In the genomic region with DNA sequence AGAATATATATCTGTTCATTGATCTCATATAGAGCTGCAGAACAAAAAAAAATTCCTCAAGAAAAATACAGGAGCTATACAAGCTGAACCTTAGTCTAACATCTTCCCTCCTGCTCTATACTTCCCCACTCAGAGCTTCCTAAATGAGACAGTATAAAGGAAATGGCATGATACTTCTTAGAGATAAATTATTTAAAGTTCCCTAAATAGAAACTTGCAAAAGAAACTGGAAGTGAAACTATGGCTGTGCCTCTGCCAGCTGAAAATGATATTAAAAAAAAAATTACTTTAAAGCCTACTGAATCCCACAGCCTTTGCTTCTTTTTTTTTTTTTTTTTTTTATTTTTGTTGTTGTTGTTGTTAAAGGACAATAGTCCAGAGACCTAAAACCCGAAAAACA, we compare ENCODE assay signal across 2 cellular contexts.
TF ChIP-seq lines count a peak whose summit lies in the region.

No MANE protein-coding gene starts in this region.

TF ChIP-seq in liver, 16 proteins besides CTCF, POLR2A, EP300 and RAD21:
- TF ChIP-seq, protein P1, sequence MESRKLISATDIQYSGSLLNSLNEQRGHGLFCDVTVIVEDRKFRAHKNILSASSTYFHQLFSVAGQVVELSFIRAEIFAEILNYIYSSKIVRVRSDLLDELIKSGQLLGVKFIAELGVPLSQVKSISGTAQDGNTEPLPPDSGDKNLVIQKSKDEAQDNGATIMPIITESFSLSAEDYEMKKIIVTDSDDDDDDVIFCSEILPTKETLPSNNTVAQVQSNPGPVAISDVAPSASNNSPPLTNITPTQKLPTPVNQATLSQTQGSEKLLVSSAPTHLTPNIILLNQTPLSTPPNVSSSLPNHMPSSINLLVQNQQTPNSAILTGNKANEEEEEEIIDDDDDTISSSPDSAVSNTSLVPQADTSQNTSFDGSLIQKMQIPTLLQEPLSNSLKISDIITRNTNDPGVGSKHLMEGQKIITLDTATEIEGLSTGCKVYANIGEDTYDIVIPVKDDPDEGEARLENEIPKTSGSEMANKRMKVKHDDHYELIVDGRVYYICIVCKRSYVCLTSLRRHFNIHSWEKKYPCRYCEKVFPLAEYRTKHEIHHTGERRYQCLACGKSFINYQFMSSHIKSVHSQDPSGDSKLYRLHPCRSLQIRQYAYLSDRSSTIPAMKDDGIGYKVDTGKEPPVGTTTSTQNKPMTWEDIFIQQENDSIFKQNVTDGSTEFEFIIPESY (IDR thresholded peaks at IDR 0.05) = no peak
- TF ChIP-seq EGR1 (IDR thresholded peaks at IDR 0.05; ENCODE audit: low read depth in 2 of 2) = no peak
- TF ChIP-seq YY1 (IDR thresholded peaks at IDR 0.05) = no peak
- TF ChIP-seq FOXA2 (IDR thresholded peaks at IDR 0.05) = no peak
- no peak for TF ChIP-seq RXRA (IDR thresholded peaks at IDR 0.05)
- no peak for TF ChIP-seq HNF4G (IDR thresholded peaks at IDR 0.05)
- no peak for TF ChIP-seq HNF4A (conservative IDR thresholded peaks at IDR 0.05)
- TF ChIP-seq, protein P2, sequence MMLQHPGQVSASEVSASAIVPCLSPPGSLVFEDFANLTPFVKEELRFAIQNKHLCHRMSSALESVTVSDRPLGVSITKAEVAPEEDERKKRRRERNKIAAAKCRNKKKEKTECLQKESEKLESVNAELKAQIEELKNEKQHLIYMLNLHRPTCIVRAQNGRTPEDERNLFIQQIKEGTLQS (IDR thresholded peaks at IDR 0.05) = no peak
- TF ChIP-seq, protein P3, sequence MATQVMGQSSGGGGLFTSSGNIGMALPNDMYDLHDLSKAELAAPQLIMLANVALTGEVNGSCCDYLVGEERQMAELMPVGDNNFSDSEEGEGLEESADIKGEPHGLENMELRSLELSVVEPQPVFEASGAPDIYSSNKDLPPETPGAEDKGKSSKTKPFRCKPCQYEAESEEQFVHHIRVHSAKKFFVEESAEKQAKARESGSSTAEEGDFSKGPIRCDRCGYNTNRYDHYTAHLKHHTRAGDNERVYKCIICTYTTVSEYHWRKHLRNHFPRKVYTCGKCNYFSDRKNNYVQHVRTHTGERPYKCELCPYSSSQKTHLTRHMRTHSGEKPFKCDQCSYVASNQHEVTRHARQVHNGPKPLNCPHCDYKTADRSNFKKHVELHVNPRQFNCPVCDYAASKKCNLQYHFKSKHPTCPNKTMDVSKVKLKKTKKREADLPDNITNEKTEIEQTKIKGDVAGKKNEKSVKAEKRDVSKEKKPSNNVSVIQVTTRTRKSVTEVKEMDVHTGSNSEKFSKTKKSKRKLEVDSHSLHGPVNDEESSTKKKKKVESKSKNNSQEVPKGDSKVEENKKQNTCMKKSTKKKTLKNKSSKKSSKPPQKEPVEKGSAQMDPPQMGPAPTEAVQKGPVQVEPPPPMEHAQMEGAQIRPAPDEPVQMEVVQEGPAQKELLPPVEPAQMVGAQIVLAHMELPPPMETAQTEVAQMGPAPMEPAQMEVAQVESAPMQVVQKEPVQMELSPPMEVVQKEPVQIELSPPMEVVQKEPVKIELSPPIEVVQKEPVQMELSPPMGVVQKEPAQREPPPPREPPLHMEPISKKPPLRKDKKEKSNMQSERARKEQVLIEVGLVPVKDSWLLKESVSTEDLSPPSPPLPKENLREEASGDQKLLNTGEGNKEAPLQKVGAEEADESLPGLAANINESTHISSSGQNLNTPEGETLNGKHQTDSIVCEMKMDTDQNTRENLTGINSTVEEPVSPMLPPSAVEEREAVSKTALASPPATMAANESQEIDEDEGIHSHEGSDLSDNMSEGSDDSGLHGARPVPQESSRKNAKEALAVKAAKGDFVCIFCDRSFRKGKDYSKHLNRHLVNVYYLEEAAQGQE (IDR thresholded peaks at IDR 0.05) = no peak
- TF ChIP-seq TAF1 (conservative IDR thresholded peaks at IDR 0.05) = no peak

TF ChIP-seq in HepG2, 621 proteins besides CTCF, POLR2A, EP300 and RAD21:
- no peak for TF ChIP-seq FIP1L1 (IDR thresholded peaks at IDR 0.05; ENCODE audit: borderline replicate concordance, insufficient read depth, low read depth, low read length)
- TF ChIP-seq ZC3H13 (CRISPR knock-in tag; IDR thresholded peaks at IDR 0.05) = no peak
- TF ChIP-seq ZBTB7B (CRISPR knock-in tag; IDR thresholded peaks at IDR 0.05) = no peak
- TF ChIP-seq RORA (CRISPR knock-in tag; IDR thresholded peaks at IDR 0.05) = no peak
- no peak for TF ChIP-seq HCFC1 (IDR thresholded peaks at IDR 0.05; ENCODE audit: low read depth, low read length)
- TF ChIP-seq, protein P4, sequence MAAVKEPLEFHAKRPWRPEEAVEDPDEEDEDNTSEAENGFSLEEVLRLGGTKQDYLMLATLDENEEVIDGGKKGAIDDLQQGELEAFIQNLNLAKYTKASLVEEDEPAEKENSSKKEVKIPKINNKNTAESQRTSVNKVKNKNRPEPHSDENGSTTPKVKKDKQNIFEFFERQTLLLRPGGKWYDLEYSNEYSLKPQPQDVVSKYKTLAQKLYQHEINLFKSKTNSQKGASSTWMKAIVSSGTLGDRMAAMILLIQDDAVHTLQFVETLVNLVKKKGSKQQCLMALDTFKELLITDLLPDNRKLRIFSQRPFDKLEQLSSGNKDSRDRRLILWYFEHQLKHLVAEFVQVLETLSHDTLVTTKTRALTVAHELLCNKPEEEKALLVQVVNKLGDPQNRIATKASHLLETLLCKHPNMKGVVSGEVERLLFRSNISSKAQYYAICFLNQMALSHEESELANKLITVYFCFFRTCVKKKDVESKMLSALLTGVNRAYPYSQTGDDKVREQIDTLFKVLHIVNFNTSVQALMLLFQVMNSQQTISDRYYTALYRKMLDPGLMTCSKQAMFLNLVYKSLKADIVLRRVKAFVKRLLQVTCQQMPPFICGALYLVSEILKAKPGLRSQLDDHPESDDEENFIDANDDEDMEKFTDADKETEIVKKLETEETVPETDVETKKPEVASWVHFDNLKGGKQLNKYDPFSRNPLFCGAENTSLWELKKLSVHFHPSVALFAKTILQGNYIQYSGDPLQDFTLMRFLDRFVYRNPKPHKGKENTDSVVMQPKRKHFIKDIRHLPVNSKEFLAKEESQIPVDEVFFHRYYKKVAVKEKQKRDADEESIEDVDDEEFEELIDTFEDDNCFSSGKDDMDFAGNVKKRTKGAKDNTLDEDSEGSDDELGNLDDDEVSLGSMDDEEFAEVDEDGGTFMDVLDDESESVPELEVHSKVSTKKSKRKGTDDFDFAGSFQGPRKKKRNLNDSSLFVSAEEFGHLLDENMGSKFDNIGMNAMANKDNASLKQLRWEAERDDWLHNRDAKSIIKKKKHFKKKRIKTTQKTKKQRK (IDR thresholded peaks at IDR 0.05; ENCODE audit: low read length) = no peak
- TF ChIP-seq MEIS2 (CRISPR knock-in tag; IDR thresholded peaks at IDR 0.05) = no peak
- TF ChIP-seq, protein P5, sequence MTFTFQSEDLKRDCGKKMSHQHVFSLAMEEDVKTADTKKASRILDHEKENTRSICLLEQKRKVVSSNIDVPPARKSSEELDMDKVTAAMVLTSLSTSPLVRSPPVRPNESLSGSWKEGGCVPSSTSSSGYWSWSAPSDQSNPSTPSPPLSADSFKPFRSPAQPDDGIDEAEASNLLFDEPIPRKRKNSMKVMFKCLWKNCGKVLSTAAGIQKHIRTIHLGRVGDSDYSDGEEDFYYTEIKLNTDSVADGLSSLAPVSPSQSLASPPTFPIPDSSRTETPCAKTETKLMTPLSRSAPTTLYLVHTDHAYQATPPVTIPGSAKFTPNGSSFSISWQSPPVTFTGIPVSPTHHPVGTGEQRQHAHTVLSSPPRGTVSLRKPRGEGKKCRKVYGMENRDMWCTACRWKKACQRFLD (CRISPR knock-in tag; IDR thresholded peaks at IDR 0.05; ENCODE audit: borderline replicate concordance) = no peak
- TF ChIP-seq, protein P6, sequence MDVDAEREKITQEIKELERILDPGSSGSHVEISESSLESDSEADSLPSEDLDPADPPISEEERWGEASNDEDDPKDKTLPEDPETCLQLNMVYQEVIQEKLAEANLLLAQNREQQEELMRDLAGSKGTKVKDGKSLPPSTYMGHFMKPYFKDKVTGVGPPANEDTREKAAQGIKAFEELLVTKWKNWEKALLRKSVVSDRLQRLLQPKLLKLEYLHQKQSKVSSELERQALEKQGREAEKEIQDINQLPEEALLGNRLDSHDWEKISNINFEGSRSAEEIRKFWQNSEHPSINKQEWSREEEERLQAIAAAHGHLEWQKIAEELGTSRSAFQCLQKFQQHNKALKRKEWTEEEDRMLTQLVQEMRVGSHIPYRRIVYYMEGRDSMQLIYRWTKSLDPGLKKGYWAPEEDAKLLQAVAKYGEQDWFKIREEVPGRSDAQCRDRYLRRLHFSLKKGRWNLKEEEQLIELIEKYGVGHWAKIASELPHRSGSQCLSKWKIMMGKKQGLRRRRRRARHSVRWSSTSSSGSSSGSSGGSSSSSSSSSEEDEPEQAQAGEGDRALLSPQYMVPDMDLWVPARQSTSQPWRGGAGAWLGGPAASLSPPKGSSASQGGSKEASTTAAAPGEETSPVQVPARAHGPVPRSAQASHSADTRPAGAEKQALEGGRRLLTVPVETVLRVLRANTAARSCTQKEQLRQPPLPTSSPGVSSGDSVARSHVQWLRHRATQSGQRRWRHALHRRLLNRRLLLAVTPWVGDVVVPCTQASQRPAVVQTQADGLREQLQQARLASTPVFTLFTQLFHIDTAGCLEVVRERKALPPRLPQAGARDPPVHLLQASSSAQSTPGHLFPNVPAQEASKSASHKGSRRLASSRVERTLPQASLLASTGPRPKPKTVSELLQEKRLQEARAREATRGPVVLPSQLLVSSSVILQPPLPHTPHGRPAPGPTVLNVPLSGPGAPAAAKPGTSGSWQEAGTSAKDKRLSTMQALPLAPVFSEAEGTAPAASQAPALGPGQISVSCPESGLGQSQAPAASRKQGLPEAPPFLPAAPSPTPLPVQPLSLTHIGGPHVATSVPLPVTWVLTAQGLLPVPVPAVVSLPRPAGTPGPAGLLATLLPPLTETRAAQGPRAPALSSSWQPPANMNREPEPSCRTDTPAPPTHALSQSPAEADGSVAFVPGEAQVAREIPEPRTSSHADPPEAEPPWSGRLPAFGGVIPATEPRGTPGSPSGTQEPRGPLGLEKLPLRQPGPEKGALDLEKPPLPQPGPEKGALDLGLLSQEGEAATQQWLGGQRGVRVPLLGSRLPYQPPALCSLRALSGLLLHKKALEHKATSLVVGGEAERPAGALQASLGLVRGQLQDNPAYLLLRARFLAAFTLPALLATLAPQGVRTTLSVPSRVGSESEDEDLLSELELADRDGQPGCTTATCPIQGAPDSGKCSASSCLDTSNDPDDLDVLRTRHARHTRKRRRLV (CRISPR knock-in tag; IDR thresholded peaks at IDR 0.05) = no peak
- TF ChIP-seq HNF4G (IDR thresholded peaks at IDR 0.05; ENCODE audit: borderline replicate concordance, low read depth, low read length) = no peak
- no peak for TF ChIP-seq HNF4G (CRISPR knock-in tag; IDR thresholded peaks at IDR 0.05; ENCODE audit: borderline replicate concordance, low read depth)
- no peak for TF ChIP-seq TCF12 (IDR thresholded peaks at IDR 0.05)
- TF ChIP-seq TCF12 (CRISPR knock-in tag; IDR thresholded peaks at IDR 0.05) = no peak
